In genomic region chr7:122304604-122304975, GRCh38 we compare ENCODE assay signal across 9 cellular contexts. TPM values are rescaled to one million over a fixed set of nuclear protein-coding genes. Genes with fewer than 3 reads are reported as not detected.
DNase-seq lines count a peak whose midpoint lies in the region; TF ChIP-seq lines count a peak whose summit lies in the region.
"Had no signal": no experiment of that assay in that cellular context is flagged by ENCODE, and none has a peak within 500 bp of the region (broad histone marks: within the 10 kb centered on the region; RNA-seq: fewer than 3 reads in every experiment).

Gene FEZF1 (minus strand): TSS chr7:122304750. CDS start chr7:122304437, 313 bp downstream.

- no peak within 1 kb of the TSS for H3K4me2 ChIP-seq in Karpas-422 (ENCODE audit: low read depth, low read length, poor library complexity, severe bottlenecking)

- H3K36me3 Mint-ChIP-seq in CD8-positive, alpha-beta memory T cell: no peaks in the 10 kb centered on the region

- H2AFZ ChIP-seq in Karpas-422 (ENCODE audit: low read length): no peak within 1 kb of the TSS

- H3K27me3 ChIP-seq in MG63 (0 out of 2 replicates have a peak, but pooled peaks cover 3% of the 10 kb centered on the region), mucosa of stomach (ENCODE audit: control insufficient read depth, insufficient read depth, low read length) (peaks cover 99% of the 10 kb centered on the region), ovary (peaks cover 11% of the 10 kb centered on the region), Karpas-422 (ENCODE audit: low read length) (no peaks in the 10 kb centered on the region)
- peaks cover 5% of the 10 kb centered on the region for H3K27me3 ChIP-seq in CD8-positive, alpha-beta memory T cell (ENCODE audit: insufficient read depth, low read length, poor library complexity, severe bottlenecking)

- H3K79me2 ChIP-seq in Karpas-422 (ENCODE audit: low read length): no peaks in the 10 kb centered on the region

- CTCF ChIA-PET in CD8-positive, alpha-beta memory T cell (lab: Charles Lee): no interaction called here

- POLR2A ChIA-PET in CD8-positive, alpha-beta memory T cell (lab: Charles Lee): no interaction called here

- H3K4me3 ChIP-seq in MG63: peak within 1 kb of the TSS; percentile 18; the same call in 1 of the 2 replicates
- H3K4me3 ChIP-seq in mucosa of stomach (ENCODE audit: low read length): peak within 1 kb of the TSS; percentile 25
- H3K4me3 ChIP-seq in CD8-positive, alpha-beta memory T cell (ENCODE audit: low read length): no peak within 1 kb of the TSS
- H3K4me3 ChIP-seq in ovary: no peak within 1 kb of the TSS
- H3K4me3 ChIP-seq in Karpas-422 (ENCODE audit: low read length): no peak within 1 kb of the TSS

- TF ChIP-seq EP300 in ovary (IDR thresholded peaks at IDR 0.05): no peak

- peaks cover 4 to 24% (median 10%) of the 10 kb centered on the region in 5 donors for H3K9me3 Mint-ChIP-seq in CD8-positive, alpha-beta memory T cell
- H3K9me3 Mint-ChIP-seq: activated T-helper 2 cell treated with anti-CD3 and anti-CD28 coated beads, Interferon-gamma antibody, Interleukin-2, Interleukin-4, amounts not matched to agents 10 μg/mL and 5 μg/mL and 100 μg/mL, durations not matched to agents 14 hours and 24 hours and 36 hours had no signal

- no peak for TF ChIP-seq POLR2A in ovary (IDR thresholded peaks at IDR 0.05)

- H3K27me3 Mint-ChIP-seq in CD8-positive, alpha-beta memory T cell: peaks cover 65 to 82% of the 10 kb centered on the region in 2 donors

- peaks cover 0 to under 1% (median 0%) of the 10 kb centered on the region in 3 donors for H3K4me1 Mint-ChIP-seq in CD8-positive, alpha-beta memory T cell

- no peak within 1 kb of the TSS for H3K4me3 Mint-ChIP-seq in CD8-positive, alpha-beta memory T cell

- intact Hi-C loops in ovary (cut with DNase I): no loop called here

- no peak within 1 kb of the TSS for H3K9ac ChIP-seq in mucosa of stomach (ENCODE audit: low read length)
- H3K9ac ChIP-seq in Karpas-422 (ENCODE audit: low read length): no peak within 1 kb of the TSS

- H3K36me3 ChIP-seq in MG63 (no peaks in the 10 kb centered on the region), mucosa of stomach (ENCODE audit: control insufficient read depth, insufficient read depth, low read length) (no peaks in the 10 kb centered on the region), ovary (no peaks in the 10 kb centered on the region), Karpas-422 (ENCODE audit: insufficient read depth, low read length) (no peaks in the 10 kb centered on the region)
- H3K36me3 ChIP-seq in CD8-positive, alpha-beta memory T cell (ENCODE audit: insufficient read depth, low read length): no peaks in the 10 kb centered on the region

- no peaks in the 10 kb centered on the region for H4K20me1 ChIP-seq in Karpas-422 (ENCODE audit: insufficient read depth, low read depth, low read length)

- H3K9me2 ChIP-seq in Karpas-422 (replicated peaks; ENCODE audit: insufficient read depth, low read length): no peaks in the 10 kb centered on the region

- TF ChIP-seq CTCF in ovary (IDR thresholded peaks at IDR 0.05): no peak

- DNase-seq in COLO668 (lab: John Stamatoyannopoulos, UW; ENCODE audit: unreplicated experiment) (peak; percentile 53), MG63 (no peak), caudate nucleus (lab: John Stamatoyannopoulos, UW) (peak in 4 of 61 donors; percentile 26 to 55 (median 40)), ovary (no peak), Karpas-422 (no peak)
- no peak for DNase-seq in effector CD8-positive, alpha-beta T cell (lab: John Stamatoyannopoulos, UW)
- no peak for DNase-seq in CD8-positive, alpha-beta memory T cell

- H3K27ac ChIP-seq in caudate nucleus (ENCODE audit: low read depth, low read length) (peak within 1 kb of the TSS; percentile 71), ovary (no peak within 1 kb of the TSS), Karpas-422 (ENCODE audit: low read length) (no peak within 1 kb of the TSS)
- H3K27ac ChIP-seq in CD8-positive, alpha-beta memory T cell (ENCODE audit: low read depth, low read length): no peak within 1 kb of the TSS

- 4 to 7% (median 5%) methylated on average over 17 of the region's 17 CpGs for WGBS in ovary, 3 donors

- H3K4me1 ChIP-seq in mucosa of stomach (ENCODE audit: control insufficient read depth, insufficient read depth, low read length) (peaks cover 38% of the 10 kb centered on the region), ovary (ENCODE audit: insufficient read depth) (peaks cover 8% of the 10 kb centered on the region), Karpas-422 (ENCODE audit: low read length) (no peaks in the 10 kb centered on the region)
- no peaks in the 10 kb centered on the region for H3K4me1 ChIP-seq in CD8-positive, alpha-beta memory T cell (ENCODE audit: insufficient read depth, low read length)

- H3K9me3 ChIP-seq in MG63 (no peaks in the 10 kb centered on the region), mucosa of stomach (ENCODE audit: control insufficient read depth, low read length) (no peaks in the 10 kb centered on the region), ovary (no peaks in the 10 kb centered on the region), Karpas-422 (ENCODE audit: low read length) (no peaks in the 10 kb centered on the region)
- H3K9me3 ChIP-seq in CD8-positive, alpha-beta memory T cell (ENCODE audit: low read length): no peaks in the 10 kb centered on the region

- H3K27ac Mint-ChIP-seq in CD8-positive, alpha-beta memory T cell: peak within 1 kb of the TSS in 1 of 8 donors; percentile 69
- H3K27ac Mint-ChIP-seq: activated T-helper 2 cell treated with anti-CD3 and anti-CD28 coated beads, Interferon-gamma antibody, Interleukin-2, Interleukin-4, amounts not matched to agents 10 μg/mL and 5 μg/mL and 100 μg/mL, durations not matched to agents 14 hours and 24 hours and 36 hours had no signal

RNA-seq across cellular contexts. Expression of gene FEZF1, which starts in this region (rescaled TPM):
- not detected in 2 replicates for total RNA-seq in MG63 (2014; rRNA removed; shearing (Covaris generic); ENCODE audit: low replicate concordance)
- total RNA-seq in CD8-positive, alpha-beta memory T cell: not detected
- not detected for polyA plus RNA-seq in CD8-positive, alpha-beta memory T cell
- total RNA-seq in ovary: not detected
- polyA plus RNA-seq in ovary: not detected
- not detected in 2 replicates for total RNA-seq in Karpas-422 (2014; rRNA removed; shearing (Covaris generic); ENCODE audit: low replicate concordance)
- total RNA-seq: activated T-helper 2 cell treated with anti-CD3 and anti-CD28 coated beads, Interferon-gamma antibody, Interleukin-2, Interleukin-4, amounts not matched to agents 10 μg/mL and 5 μg/mL and 100 μg/mL, durations not matched to agents 14 hours and 24 hours and 36 hours had no signal

Comparison
In these comparisons a context has a peak if more than half of its experiments do, and no peak if none do; other contexts are left out.
1. H3K4me3 ChIP-seq: peak in MG63 (single experiment) and mucosa of stomach (single experiment); none in CD8-positive, alpha-beta memory T cell (single experiment), ovary (single experiment) and Karpas-422 (single experiment).